Comparison of ENCODE assay signal across 8 cellular contexts in the genomic region with DNA sequence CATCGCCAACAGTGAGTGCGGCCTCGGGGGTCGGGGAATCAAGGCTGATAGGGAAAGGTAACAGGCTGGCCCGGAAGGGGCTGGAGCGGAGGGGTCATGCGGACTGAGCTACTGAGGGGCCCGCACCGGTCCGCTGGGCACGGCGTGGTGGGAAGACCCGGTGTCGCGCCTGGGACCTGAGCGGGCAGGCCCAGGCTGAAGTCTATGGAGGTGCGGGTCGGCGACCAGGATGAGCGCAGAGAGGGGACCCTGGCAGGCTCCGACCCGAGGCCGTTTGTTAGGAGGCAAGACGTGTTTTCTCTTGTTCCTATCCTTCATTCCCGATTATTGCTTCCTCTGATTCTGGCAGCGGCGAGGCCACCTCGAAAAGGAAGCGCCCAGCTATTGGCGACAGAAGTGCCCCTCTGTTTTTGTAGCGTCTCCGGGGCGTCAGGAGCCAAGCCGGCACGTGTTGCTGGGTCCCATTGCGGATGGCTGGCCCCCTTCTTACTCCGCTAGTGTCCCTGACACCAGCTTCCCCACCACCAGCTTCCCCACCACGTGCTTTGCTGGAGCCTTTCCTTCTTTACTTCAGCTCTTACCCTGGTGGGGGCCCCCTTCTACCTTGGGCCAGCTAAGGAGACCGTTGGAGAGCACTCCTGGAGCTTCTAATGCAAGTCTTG. TPM values are rescaled to one million over a fixed set of nuclear protein-coding genes. Genes with fewer than 3 reads are reported as not detected.
DNase-seq lines count a peak whose midpoint lies in the region; ATAC-seq and TF ChIP-seq lines count a peak whose summit lies in the region.

No MANE protein-coding gene starts in this region.

- H3K4me1 Mint-ChIP-seq in activated T-helper 17 cell treated with anti-CD3 and anti-CD28 coated beads, Interleukin-2, amount 50 U/mL, for 72 hours = peaks cover 36% of the 10 kb centered on the region

- TF ChIP-seq CTCF in BJ (IDR thresholded peaks at IDR 0.05; ENCODE audit: insufficient read depth, low read depth, low read length) (0 out of 2 replicates have a peak, but pooled peaks have one; percentile 15), cardiac muscle cell (IDR thresholded peaks at IDR 0.05; ENCODE audit: low read depth, low read length) (no peak), psoas muscle (IDR thresholded peaks at IDR 0.05) (no peak)

- ATAC-seq in GM21360 (IDR thresholded peaks at IDR 0.05; ENCODE audit: unreplicated experiment) = peak; percentile 3
- no peak for ATAC-seq in activated T-helper 17 cell treated with anti-CD3 and anti-CD28 coated beads, Interleukin-2, amount 50 U/mL, for 72 hours (replicated peaks)
- ATAC-seq in psoas muscle = peak; percentile 30 to 59 (median 40)

- H3K4me3 ChIP-seq in BJ (ENCODE audit: low read depth, low read length) = peak overlapping the region; percentile 94
- peak overlapping the region; percentile 59 for H3K4me3 ChIP-seq in cardiac muscle cell
- H3K4me3 ChIP-seq in psoas muscle = peak overlapping the region; percentile 93

- CTCF ChIA-PET in BJ (lab: Yijun Ruan, JAX) = interaction anchor here (0.7 to 3.1 kb wide), 10 partner anchors 11 to 367 kb away, joined by 3 to 20 read pairs (median 3); partner anchors contain the start of genes ERBB3, SUOX and ZC3H10

- peaks cover 63% of the 10 kb centered on the region for H3K36me3 Mint-ChIP-seq in activated T-helper 17 cell treated with anti-CD3 and anti-CD28 coated beads, Interleukin-2, amount 50 U/mL, for 72 hours (ENCODE audit: low read depth)

- DNase-seq in BJ (ENCODE audit: low read depth) (no peak), KBM-7 (peak; percentile 58), cardiac muscle cell (ENCODE audit: low read depth in 1 of 2, low spot score in 1 of 2) (peak in 1 of 2 donors; percentile 44), psoas muscle (peak; percentile 21 to 56), Ammon's horn (ENCODE audit: low spot score) (no peak), kidney glomerular epithelial cell (lab: John Stamatoyannopoulos, UW) (no peak)

- 0 to 1% (median 1%) methylated on average over 32 to 39 of the region's 39 CpGs for WGBS in psoas muscle, 3 donors

- peak overlapping the region; percentile 93 for H3K4me3 Mint-ChIP-seq in activated T-helper 17 cell treated with anti-CD3 and anti-CD28 coated beads, Interleukin-2, amount 50 U/mL, for 72 hours

- H3K9me3 ChIP-seq in cardiac muscle cell (ENCODE audit: low read depth) (no peaks in the 10 kb centered on the region), psoas muscle (no peaks in the 10 kb centered on the region)

- POLR2A ChIA-PET in BJ (lab: Charles Lee) = interaction anchor here (1.3 to 1.8 kb wide), 3 partner anchors 11 to 25 kb away, joined by 5 to 13 read pairs (median 7); partner anchors contain the start of genes ERBB3, RPL41 and ZC3H10

- H3K27ac ChIP-seq in cardiac muscle cell (peak overlapping the region; percentile 84), psoas muscle (peak overlapping the region; percentile 89)

- intact Hi-C loops in psoas muscle (cut with DNase I) = loop anchor here (2.0 to 10.0 kb wide), 4 partner anchors 58 to 110 kb away; partner anchors contain the start of gene SUOX (in 1 of the 2)

- no peaks in the 10 kb centered on the region for H3K9me3 Mint-ChIP-seq in activated T-helper 17 cell treated with anti-CD3 and anti-CD28 coated beads, Interleukin-2, amount 50 U/mL, for 72 hours

- H3K36me3 ChIP-seq in BJ (ENCODE audit: control insufficient read depth, insufficient read depth, low read length) (peaks cover 5% of the 10 kb centered on the region), cardiac muscle cell (peaks cover 25% of the 10 kb centered on the region), psoas muscle (ENCODE audit: insufficient read depth in 1 of 2, low read depth in 1 of 2) (peaks cover 23 to 40% of the 10 kb centered on the region in 2 donors)

- in situ Hi-C loops in KBM-7 (cut with MboI; ENCODE audit: low pct_unique_long_range_greater_than_20kb, low sequenced_read_pairs) = no loop called here

- no peaks in the 10 kb centered on the region for H3K27me3 ChIP-seq in BJ (ENCODE audit: control insufficient read depth, insufficient read depth, low read length)
- H3K27me3 ChIP-seq in cardiac muscle cell = no peaks in the 10 kb centered on the region
- no peaks in the 10 kb centered on the region for H3K27me3 ChIP-seq in psoas muscle (ENCODE audit: insufficient read depth in 3 of 3, low read length in 2 of 3)

- peak overlapping the region; percentile 95 for H3K27ac Mint-ChIP-seq in activated T-helper 17 cell treated with anti-CD3 and anti-CD28 coated beads, Interleukin-2, amount 50 U/mL, for 72 hours

- H3K4me1 ChIP-seq in cardiac muscle cell (ENCODE audit: low read depth) = peaks cover 10% of the 10 kb centered on the region
- H3K4me1 ChIP-seq in psoas muscle = peaks cover 20% of the 10 kb centered on the region

- H3K27me3 Mint-ChIP-seq in activated T-helper 17 cell treated with anti-CD3 and anti-CD28 coated beads, Interleukin-2, amount 50 U/mL, for 72 hours = no peaks in the 10 kb centered on the region

RNA-seq across cellular contexts. Expression of gene PA2G4, which starts 0.6 kb away (rescaled TPM):
- polyA plus RNA-seq in BJ (2011; rRNA removed) (134 and 215 TPM in 2 replicates), cardiac muscle cell (132 and 189 TPM in 2 replicates), psoas muscle (100 to 1,000 TPM; 115 to 258 (median 157) TPM)
- polyA minus RNA-seq in BJ (2011; rRNA and poly(A)+ RNA removed) = 38.6 and 41.5 TPM in 2 replicates
- 100 to 1,000 TPM; 213 to 427 TPM for total RNA-seq in activated T-helper 17 cell treated with anti-CD3 and anti-CD28 coated beads, Interleukin-2, amount 50 U/mL, for 72 hours
- total RNA-seq in cardiac muscle cell (166 and 235 TPM in 2 replicates), psoas muscle (100 to 1,000 TPM in 3 of 4 donors, 10 to 100 TPM in 1; 75.3 to 138 (median 112) TPM)

RNA-seq across cellular contexts. Expression of gene RPL41, which starts 11.5 kb away (rescaled TPM):
- polyA plus RNA-seq in BJ (2011; rRNA removed) (5,645 and 7,867 TPM in 2 replicates), cardiac muscle cell (2,144 and 2,427 TPM in 2 replicates), psoas muscle (1,000 to 10,000 TPM; 3,632 to 4,096 (median 3,726) TPM)
- polyA minus RNA-seq in BJ (2011; rRNA and poly(A)+ RNA removed) = 516 and 877 TPM in 2 replicates
- 1,000 to 10,000 TPM; 4,564 to 4,582 TPM for total RNA-seq in activated T-helper 17 cell treated with anti-CD3 and anti-CD28 coated beads, Interleukin-2, amount 50 U/mL, for 72 hours
- total RNA-seq in cardiac muscle cell (1,416 and 2,307 TPM in 2 replicates), psoas muscle (1,000 to 10,000 TPM; 2,052 to 2,475 (median 2,223) TPM)

RNA-seq across cellular contexts. Expression of gene ZC3H10, which starts 13.1 kb away (rescaled TPM):
- polyA plus RNA-seq in BJ (2011; rRNA removed) (1.4 and 1.6 TPM in 2 replicates), cardiac muscle cell (7.2 and 10.6 TPM in 2 replicates), psoas muscle (1 to 10 TPM; 3.5 to 7.8 (median 4.5) TPM)
- 2.9 and 3.7 TPM in 2 replicates for polyA minus RNA-seq in BJ (2011; rRNA and poly(A)+ RNA removed)
- total RNA-seq in activated T-helper 17 cell treated with anti-CD3 and anti-CD28 coated beads, Interleukin-2, amount 50 U/mL, for 72 hours = 1 to 10 TPM; 7.8 to 8.0 TPM
- total RNA-seq in cardiac muscle cell (5.4 and 7.5 TPM in 2 replicates), psoas muscle (10 to 100 TPM in 1 of 4 donors, 1 to 10 TPM in 3; 5.0 to 10.3 (median 6.6) TPM)

RNA-seq across cellular contexts. Expression of gene ESYT1, which starts 23.1 kb away (rescaled TPM):
- polyA plus RNA-seq in BJ (2011; rRNA removed) (180 and 264 TPM in 2 replicates), cardiac muscle cell (52.0 and 70.6 TPM in 2 replicates), psoas muscle (10 to 100 TPM; 20.2 to 40.6 (median 21.0) TPM)
- polyA minus RNA-seq in BJ (2011; rRNA and poly(A)+ RNA removed) = 268 and 305 TPM in 2 replicates
- 100 to 1,000 TPM; 234 to 236 TPM for total RNA-seq in activated T-helper 17 cell treated with anti-CD3 and anti-CD28 coated beads, Interleukin-2, amount 50 U/mL, for 72 hours
- total RNA-seq in cardiac muscle cell (103 and 107 TPM in 2 replicates), psoas muscle (10 to 100 TPM; 36.7 to 57.4 (median 44.4) TPM)

RNA-seq across cellular contexts. Expression of gene ERBB3, which starts 25.0 kb away (rescaled TPM):
- polyA plus RNA-seq in BJ (2011; rRNA removed) (4.7 and 6.0 TPM in 2 replicates), cardiac muscle cell (10.5 and 21.0 TPM in 2 replicates), psoas muscle (under 1 TPM; 0.13 to 0.26 (median 0.26) TPM)
- 4.0 and 5.4 TPM in 2 replicates for polyA minus RNA-seq in BJ (2011; rRNA and poly(A)+ RNA removed)
- under 1 TPM; 0.56 to 0.64 TPM for total RNA-seq in activated T-helper 17 cell treated with anti-CD3 and anti-CD28 coated beads, Interleukin-2, amount 50 U/mL, for 72 hours
- total RNA-seq in cardiac muscle cell (22.0 and 26.6 TPM in 2 replicates), psoas muscle (1 to 10 TPM in 2 of 4 donors, under 1 TPM in 2; 0.71 to 3.9 (median 1.3) TPM)

Comparison
In these comparisons a context has a peak if more than half of its experiments do, and no peak if none do; other contexts are left out.
1. DNase-seq: peak in KBM-7 (single experiment) and psoas muscle (2 of 2); none in BJ (single experiment), Ammon's horn (single experiment) and kidney glomerular epithelial cell (single experiment).
2. Peak in every context shown above with its lines, with median percentiles within 50 percentile points of each other: H3K4me3 ChIP-seq.